Comparison of ENCODE assay signal across 21 cellular contexts in genomic region chr18:23178201-23178600, GRCh38. TPM values are rescaled to one million over a fixed set of nuclear protein-coding genes. Genes with fewer than 3 reads are reported as not detected.
A peak's percentile ranks its signal among the peaks of the same experiment; 100 is the strongest.
DNase-seq lines count a peak whose midpoint lies in the region; ATAC-seq, FAIRE-seq and TF ChIP-seq lines count a peak whose summit lies in the region.
"Had no signal": no experiment of that assay in that cellular context is flagged by ENCODE, and none has a peak within 500 bp of the region (broad histone marks: within the 10 kb centered on the region; RNA-seq: fewer than 3 reads in every experiment).

No MANE protein-coding gene starts in this region.

- H3K36me3 ChIP-seq in breast epithelium (no peaks in the 10 kb centered on the region), mammary epithelial cell (ENCODE audit: insufficient read depth, low read length) (no peaks in the 10 kb centered on the region), left lung (no peaks in the 10 kb centered on the region), pancreas (no peaks in the 10 kb centered on the region), psoas muscle (ENCODE audit: insufficient read depth in 1 of 2, low read depth in 1 of 2) (no peaks in the 10 kb centered on the region)
- H3K36me3 ChIP-seq: Peyer's patch had no signal

- DNase-seq in breast epithelium (ENCODE audit: low spot score in 2 of 2) (no peak), mammary epithelial cell (no peak), left lung (no peak), pancreas (peak in 3 of 6 donors; percentile 29 to 83 (median 39)), psoas muscle (no peak), G401 (ENCODE audit: low spot score) (no peak), SK-N-DZ (ENCODE audit: low spot score) (no peak)
- DNase-seq: ACHN; CD4-positive, alpha-beta T cell; DMS 273 treated with DMSO at 0.1 percent for 48 hours; H7; HFFc6; NCI-H1105; NCI-H524 treated with DMSO at 0.1 percent for 48 hours; NCI-H82; Peyer's patch had no signal

- H4K20me1 ChIP-seq in mammary epithelial cell (ENCODE audit: insufficient read depth, low read length) = no peaks in the 10 kb centered on the region
- H4K20me1 ChIP-seq: BLaER1 had no signal

- dilution Hi-C loops in mammary epithelial cell (cut with HindIII; ENCODE audit: low sequenced_read_pairs) = no loop called here

- intact Hi-C loops in breast epithelium (cut with DNase I; ENCODE audit: low total_unique reads) = no loop called here
- intact Hi-C loops in mammary epithelial cell (cut with micrococcal nuclease) = no loop called here
- intact Hi-C loops in left lung (cut with DNase I) = no loop called here
- intact Hi-C loops in pancreas (cut with DNase I) = no loop called here
- intact Hi-C loops in psoas muscle (cut with DNase I) = no loop called here

- H3K4me2 ChIP-seq in mammary epithelial cell (ENCODE audit: insufficient read depth, low read depth, low read length) = no peak overlapping the region
- H3K4me2 ChIP-seq: BLaER1, KMS-11 had no signal

- CTCF ChIA-PET in mammary epithelial cell (lab: Charles Lee; ENCODE audit: low non-redundant PET) = no interaction called here

- no peaks in the 10 kb centered on the region for H3K4me1 ChIP-seq in breast epithelium
- peaks cover 3% of the 10 kb centered on the region for H3K4me1 ChIP-seq in mammary epithelial cell (ENCODE audit: insufficient read depth, low read length)
- H3K4me1 ChIP-seq in left lung = peaks cover 11 to 17% of the 10 kb centered on the region in 2 donors
- peaks cover 0 to 12% (median 7%) of the 10 kb centered on the region in 3 donors for H3K4me1 ChIP-seq in pancreas
- no peaks in the 10 kb centered on the region for H3K4me1 ChIP-seq in psoas muscle
- H3K4me1 ChIP-seq: Peyer's patch had no signal

- TF ChIP-seq CTCF in breast epithelium (IDR thresholded peaks at IDR 0.05) (no peak), mammary epithelial cell (conservative IDR thresholded peaks at IDR 0.05 in 1 of 2, IDR thresholded peaks at IDR 0.05 in 1 of 2; ENCODE audit: extremely low read depth in 1 of 2, insufficient read depth in 1 of 2, low read depth in 1 of 2, low read length in 2 of 2) (no peak), left lung (IDR thresholded peaks at IDR 0.05) (no peak), pancreas (IDR thresholded peaks at IDR 0.05) (no peak), psoas muscle (IDR thresholded peaks at IDR 0.05) (no peak)

- FAIRE-seq in pancreas (lab: Jason Lieb, UNC) = no peak
- FAIRE-seq: GM12878 had no signal

- H3K4me3 ChIP-seq in breast epithelium (no peak overlapping the region), mammary epithelial cell (replicated peaks in 1 of 3; ENCODE audit: insufficient read depth in 1 of 3, low read depth in 2 of 3, low read length in 3 of 3) (no peak overlapping the region), left lung (no peak overlapping the region), pancreas (no peak overlapping the region), psoas muscle (no peak overlapping the region)
- H3K4me3 ChIP-seq: BLaER1, GM12878, Peyer's patch had no signal

- H3K9me3 ChIP-seq in breast epithelium (no peaks in the 10 kb centered on the region), mammary epithelial cell (replicated peaks; ENCODE audit: insufficient read depth, low read length) (no peaks in the 10 kb centered on the region), left lung (no peaks in the 10 kb centered on the region), pancreas (no peaks in the 10 kb centered on the region), psoas muscle (no peaks in the 10 kb centered on the region)
- H3K9me3 ChIP-seq: BLaER1, Peyer's patch had no signal

- 44% methylated on average over 6 of the region's 7 CpGs for WGBS in mammary epithelial cell (ENCODE audit: low coverage, missing lambda C conversion rate)
- 37 to 44% methylated on average over 7 of the region's 7 CpGs for WGBS in pancreas, 2 donors
- 89 to 95% (median 91%) methylated on average over 7 of the region's 7 CpGs for WGBS in psoas muscle, 3 donors

- H3K27me3 ChIP-seq in breast epithelium = no peaks in the 10 kb centered on the region
- no peaks in the 10 kb centered on the region for H3K27me3 ChIP-seq in mammary epithelial cell (ENCODE audit: insufficient read depth, low read length)
- no peaks in the 10 kb centered on the region for H3K27me3 ChIP-seq in left lung
- no peaks in the 10 kb centered on the region for H3K27me3 ChIP-seq in pancreas
- H3K27me3 ChIP-seq in psoas muscle (ENCODE audit: insufficient read depth in 3 of 3, low read length in 2 of 3) = no peaks in the 10 kb centered on the region
- H3K27me3 ChIP-seq: BLaER1, Peyer's patch had no signal

- in situ Hi-C loops in mammary epithelial cell (cut with MboI; ENCODE audit: low sequenced_read_pairs in 2 of 2) (no loop called here), G401 (cut with HindIII; ENCODE audit: low sequenced_read_pairs) (no loop called here)

- no TSS peak for BruUV-seq in mammary epithelial cell (replicated peaks; lab: Mats Ljungman, UMichigan)

- H2AFZ ChIP-seq in mammary epithelial cell (ENCODE audit: low read depth, low read length) = no peak overlapping the region

- no peaks in the 10 kb centered on the region for H3K79me2 ChIP-seq in mammary epithelial cell (ENCODE audit: insufficient read depth, low read length)

- TF ChIP-seq POLR2A in breast epithelium (IDR thresholded peaks at IDR 0.05) = no peak

- peak; percentile 2 for ATAC-seq in left lung
- ATAC-seq in pancreas = peak; percentile 9 to 24 (median 12)
- ATAC-seq in psoas muscle = no peak
- no peak for ATAC-seq in HG02763 (IDR thresholded peaks at IDR 0.05; ENCODE audit: unreplicated experiment)
- ATAC-seq: GM12878 had no signal

- H3K27ac ChIP-seq in breast epithelium = peak overlapping the region; percentile 38 to 54
- H3K27ac ChIP-seq in mammary epithelial cell (ENCODE audit: insufficient read depth, low read depth, low read length) = no peak overlapping the region
- no peak overlapping the region for H3K27ac ChIP-seq in left lung
- H3K27ac ChIP-seq in pancreas = peak overlapping the region in 1 of 4 donors; percentile 56
- H3K27ac ChIP-seq in psoas muscle = no peak overlapping the region
- H3K27ac ChIP-seq: 22Rv1, BLaER1, KMS-11, Peyer's patch had no signal

- H3K9ac ChIP-seq in mammary epithelial cell (ENCODE audit: insufficient read depth, low read length) = no peak overlapping the region
- H3K9ac ChIP-seq: BLaER1, KMS-11 had no signal

RNA-seq across cellular contexts. Expression of gene CABLES1, which starts 42.9 kb away (rescaled TPM):
- total RNA-seq in breast epithelium (10 to 100 TPM; 18.1 to 28.7 (median 22.3) TPM), mammary epithelial cell (1 to 10 TPM; 2.7 to 2.8 TPM), left lung (10 to 100 TPM; 21.9 to 35.4 TPM), pancreas (1 to 10 TPM; 2.8 to 5.7 (median 3.7) TPM), psoas muscle (1 to 10 TPM in 2 of 4 donors, under 1 TPM in 2; 0.42 to 1.5 (median 1.1) TPM)
- polyA plus RNA-seq in mammary epithelial cell (1.9 TPM), pancreas (1 to 10 TPM; 2.0 to 3.0 TPM), psoas muscle (1 to 10 TPM in 1 of 3 donors, under 1 TPM in 2; 0.45 to 1.1 (median 0.46) TPM)
- polyA minus RNA-seq in mammary epithelial cell = 6.5 TPM
- 8.9 and 11.8 TPM in 2 replicates for total RNA-seq in G401 (2014; rRNA removed; shearing (Covaris generic))
- 5.9 and 7.2 TPM in 2 replicates for polyA plus RNA-seq in SK-N-DZ (2014; cell fraction: cytosol; rRNA removed)
- 4.8 and 6.3 TPM in 2 replicates for polyA plus RNA-seq in SK-N-DZ (2014; cell fraction: nucleus; rRNA removed)
- total RNA-seq: CD4-positive, alpha-beta T cell had no signal

Comparison
In these comparisons a context has a peak if more than half of its experiments do, and no peak if none do; other contexts are left out.
1. H3K27ac ChIP-seq: peak in breast epithelium (2 of 2); none in mammary epithelial cell (single experiment), left lung (0 of 2) and psoas muscle (single experiment).
2. ATAC-seq: peak in left lung (single experiment) and pancreas (4 of 4); none in psoas muscle (0 of 4) and HG02763 (single experiment).